Comparison of ENCODE assay signal across 21 cellular contexts in genomic region chr3:189947068-189947467, GRCh38.
DNase-seq lines count a peak whose midpoint lies in the region; ATAC-seq and TF ChIP-seq lines count a peak whose summit lies in the region.
"Had no signal": no experiment of that assay in that cellular context is flagged by ENCODE, and none has a peak within 500 bp of the region (broad histone marks: within the 10 kb centered on the region; RNA-seq: fewer than 3 reads in every experiment).

No MANE protein-coding gene starts in this region.

- no peaks in the 10 kb centered on the region for H3K9me2 ChIP-seq in PC-3 (replicated peaks; ENCODE audit: low read length)
- H3K9me2 ChIP-seq: SK-N-SH had no signal

- WGBS in smooth muscle cell (ENCODE audit: low lambda C conversion rate): 67% methylated on average over 4 of the region's 4 CpGs

- POLR2A ChIA-PET in PC-3 (lab: Charles Lee; ENCODE audit: unreplicated experiment): interaction anchor here (0.6 kb wide), 1 partner anchor 673 kb away, joined by 3 read pairs; no protein-coding TSS in a partner anchor
- POLR2A ChIA-PET in activated CD8-positive, alpha-beta T cell treated with anti-CD3 and anti-CD28 coated beads, Interleukin-2, amount 10 ng/mL, durations not matched to agents 7 days and 5 days (lab: Charles Lee): no interaction called here

- TF ChIP-seq CTCF in PC-3 (conservative IDR thresholded peaks at IDR 0.05; ENCODE audit: low read depth, low read length): no peak
- no peak for TF ChIP-seq CTCF in fibroblast of the aortic adventitia (IDR thresholded peaks at IDR 0.05; ENCODE audit: insufficient read depth, low read length)
- TF ChIP-seq CTCF in smooth muscle cell (IDR thresholded peaks at IDR 0.05; ENCODE audit: borderline replicate concordance, insufficient read depth, poor library complexity, severe bottlenecking): no peak
- no peak for TF ChIP-seq CTCF in Peyer's patch (IDR thresholded peaks at IDR 0.05)

- no peak overlapping the region for H3K27ac ChIP-seq in PC-3 (ENCODE audit: low read length)
- H3K27ac ChIP-seq in SK-N-MC: peak overlapping the region; percentile 98
- peak overlapping the region; percentile 25 for H3K27ac ChIP-seq in smooth muscle cell (ENCODE audit: low read depth)
- no peak overlapping the region for H3K27ac ChIP-seq in Peyer's patch
- H3K27ac ChIP-seq: BLaER1 treated with 17β-estradiol and CSF1 and Interleukin-3, amounts not matched to agents 10 nM and 100 nM had no signal

- H2AFZ ChIP-seq in PC-3 (ENCODE audit: low read length): no peak overlapping the region
- H2AFZ ChIP-seq in smooth muscle cell (ENCODE audit: low read depth): no peak overlapping the region

- H3K27me3 ChIP-seq in PC-3 (ENCODE audit: low read length) (no peaks in the 10 kb centered on the region), smooth muscle cell (ENCODE audit: low read depth) (no peaks in the 10 kb centered on the region), Peyer's patch (no peaks in the 10 kb centered on the region)
- H3K27me3 ChIP-seq: BLaER1 treated with 17β-estradiol and CSF1 and Interleukin-3, amounts not matched to agents 10 nM and 100 nM had no signal

- H3K4me1 ChIP-seq in PC-3 (ENCODE audit: insufficient read depth, low read length): peaks cover 38% of the 10 kb centered on the region
- H3K4me1 ChIP-seq in smooth muscle cell (ENCODE audit: low read depth): no peaks in the 10 kb centered on the region
- no peaks in the 10 kb centered on the region for H3K4me1 ChIP-seq in Peyer's patch

- no peak overlapping the region for H3K27ac Mint-ChIP-seq in activated CD8-positive, alpha-beta T cell treated with anti-CD3 and anti-CD28 coated beads, Interleukin-2, amount 10 ng/mL, durations not matched to agents 7 days and 5 days
- H3K27ac Mint-ChIP-seq: IgD-negative memory B cell had no signal

- H3K4me2 ChIP-seq in PC-3 (ENCODE audit: low read length): no peak overlapping the region
- no peak overlapping the region for H3K4me2 ChIP-seq in smooth muscle cell
- H3K4me2 ChIP-seq: BLaER1 treated with 17β-estradiol and CSF1 and Interleukin-3, amounts not matched to agents 10 nM and 100 nM; SK-N-SH had no signal

- peaks cover 3% of the 10 kb centered on the region for H3K27me3 Mint-ChIP-seq in activated CD8-positive, alpha-beta T cell treated with anti-CD3 and anti-CD28 coated beads, Interleukin-2, amount 10 ng/mL, durations not matched to agents 7 days and 5 days (ENCODE audit: low read depth)

- intact Hi-C loops in PC-3 (cut with micrococcal nuclease): loop anchor here (5.0 to 10.0 kb wide), 4 partner anchors 40 to 972 kb away; no protein-coding TSS in a partner anchor

- H3K4me3 Mint-ChIP-seq in activated CD8-positive, alpha-beta T cell treated with anti-CD3 and anti-CD28 coated beads, Interleukin-2, amount 10 ng/mL, durations not matched to agents 7 days and 5 days: no peak overlapping the region
- H3K4me3 Mint-ChIP-seq: CD4-positive, alpha-beta memory T cell; IgD-negative memory B cell had no signal

- H3K4me1 Mint-ChIP-seq in activated CD8-positive, alpha-beta T cell treated with anti-CD3 and anti-CD28 coated beads, Interleukin-2, amount 10 ng/mL, durations not matched to agents 7 days and 5 days (ENCODE audit: low read depth): peaks cover 2% of the 10 kb centered on the region

- H3K9me3 ChIP-seq in PC-3 (ENCODE audit: low read length) (no peaks in the 10 kb centered on the region), SK-N-MC (ENCODE audit: low read depth, low read length) (no peaks in the 10 kb centered on the region), smooth muscle cell (replicated peaks; ENCODE audit: low read depth) (no peaks in the 10 kb centered on the region), Peyer's patch (no peaks in the 10 kb centered on the region)
- H3K9me3 ChIP-seq: BLaER1 treated with 17β-estradiol and CSF1 and Interleukin-3, amounts not matched to agents 10 nM and 100 nM; SK-N-SH had no signal

- 0 out of 2 replicates have a peak overlapping the region, but pooled peaks have one; percentile 5 for H3K9ac ChIP-seq in PC-3 (ENCODE audit: low read length)
- H3K9ac ChIP-seq in SK-N-MC (ENCODE audit: insufficient read length): peak overlapping the region; percentile 57
- H3K9ac ChIP-seq in smooth muscle cell (ENCODE audit: low read depth): no peak overlapping the region
- H3K9ac ChIP-seq: BLaER1 treated with 17β-estradiol and CSF1 and Interleukin-3, amounts not matched to agents 10 nM and 100 nM; SK-N-SH had no signal

- no peaks in the 10 kb centered on the region for H3K79me2 ChIP-seq in PC-3 (ENCODE audit: low read length)
- H3K79me2 ChIP-seq in smooth muscle cell (ENCODE audit: low read depth): no peaks in the 10 kb centered on the region

- H4K20me1 ChIP-seq in PC-3 (ENCODE audit: low read length) (no peaks in the 10 kb centered on the region), smooth muscle cell (ENCODE audit: low read depth) (no peaks in the 10 kb centered on the region)
- H4K20me1 ChIP-seq: BLaER1 treated with 17β-estradiol and CSF1 and Interleukin-3, amounts not matched to agents 10 nM and 100 nM had no signal

- H3K4me3 ChIP-seq in PC-3 (ENCODE audit: low read length) (no peak overlapping the region), SK-N-MC (no peak overlapping the region), fibroblast of the aortic adventitia (ENCODE audit: low read depth, low read length) (no peak overlapping the region), smooth muscle cell (no peak overlapping the region), Peyer's patch (no peak overlapping the region)
- H3K4me3 ChIP-seq: BLaER1 treated with 17β-estradiol and CSF1 and Interleukin-3, amounts not matched to agents 10 nM and 100 nM had no signal

- no peak for ATAC-seq in PC-3
- no peak for ATAC-seq in activated CD8-positive, alpha-beta T cell treated with anti-CD3 and anti-CD28 coated beads, Interleukin-2, amount 10 ng/mL, durations not matched to agents 7 days and 5 days
- ATAC-seq: HCT116 had no signal

- H3K36me3 ChIP-seq in PC-3 (ENCODE audit: low read depth, low read length) (no peaks in the 10 kb centered on the region), SK-N-MC (ENCODE audit: insufficient read depth, low read length) (peaks cover 1% of the 10 kb centered on the region; the same call in 1 of the 2 replicates), smooth muscle cell (ENCODE audit: low read depth) (no peaks in the 10 kb centered on the region), Peyer's patch (no peaks in the 10 kb centered on the region)
- H3K36me3 ChIP-seq: BLaER1 treated with 17β-estradiol and CSF1 and Interleukin-3, amounts not matched to agents 10 nM and 100 nM had no signal

- CTCF ChIA-PET in PC-3 (lab: Charles Lee): interaction anchor here (1.2 kb wide), 1 partner anchor 122 kb away, joined by 4 read pairs; no protein-coding TSS in a partner anchor
- CTCF ChIA-PET in activated CD8-positive, alpha-beta T cell treated with anti-CD3 and anti-CD28 coated beads, Interleukin-2, amount 10 ng/mL, durations not matched to agents 7 days and 5 days (lab: Charles Lee): interaction anchor here (0.9 to 6.0 kb wide), 4 partner anchors 15 to 680 kb away, joined by 3 to 41 read pairs (median 18); no protein-coding TSS in a partner anchor

- DNase-seq in PC-3: no peak
- no peak for DNase-seq in SK-N-MC (ENCODE audit: low read depth, low spot score)
- DNase-seq in fibroblast of the aortic adventitia (ENCODE audit: low read depth): peak; percentile 16
- no peak for DNase-seq in smooth muscle cell (lab: John Stamatoyannopoulos, UW; ENCODE audit: unreplicated experiment)
- DNase-seq in activated CD8-positive, alpha-beta T cell treated with anti-CD3 and anti-CD28 coated beads, Interleukin-2, amount 10 ng/mL, durations not matched to agents 7 days and 5 days: no peak
- no peak for DNase-seq in Peyer's patch
- no peak for DNase-seq in activated naive CD4-positive, alpha-beta T cell (lab: John Stamatoyannopoulos, UW)
- DNase-seq in activated CD8-positive, alpha-beta memory T cell treated with anti-CD3 and anti-CD28 coated beads, Interleukin-2, amount 50 U/mL, for 4 hours: no peak
- DNase-seq: Calu3; CD4-positive, alpha-beta memory T cell; DMS153; GDM1; NCI-H1417 treated with DMSO at 0.1 percent for 48 hours; NCI-H187; NCI-H510A treated with DMSO at 0.1 percent for 48 hours; NCI-H748 treated with DMSO at 0.1 percent for 48 hours; SHP77 treated with DMSO at 0.1 percent for 48 hours; SK-N-SH had no signal

- no peaks in the 10 kb centered on the region for H3K36me3 Mint-ChIP-seq in activated CD8-positive, alpha-beta T cell treated with anti-CD3 and anti-CD28 coated beads, Interleukin-2, amount 10 ng/mL, durations not matched to agents 7 days and 5 days (ENCODE audit: low read depth)
- H3K36me3 Mint-ChIP-seq: CD4-positive, alpha-beta memory T cell; IgD-negative memory B cell had no signal

- no peaks in the 10 kb centered on the region for H3F3A ChIP-seq in PC-3 (ENCODE audit: low read length, unreplicated experiment)
- no peaks in the 10 kb centered on the region for H3F3A ChIP-seq in smooth muscle cell (ENCODE audit: low read depth)

- TF ChIP-seq POLR2A in Peyer's patch (IDR thresholded peaks at IDR 0.05): no peak

- H3K9me3 Mint-ChIP-seq in activated CD8-positive, alpha-beta T cell treated with anti-CD3 and anti-CD28 coated beads, Interleukin-2, amount 10 ng/mL, durations not matched to agents 7 days and 5 days (ENCODE audit: insufficient read depth): no peaks in the 10 kb centered on the region
- H3K9me3 Mint-ChIP-seq: CD4-positive, alpha-beta memory T cell; IgD-negative memory B cell had no signal

- BruUV-seq in PC-3 (replicated peaks; lab: Mats Ljungman, UMichigan): no TSS peak

Comparison
In these comparisons a context has a peak if more than half of its experiments do, and no peak if none do; other contexts are left out.
1. H3K27ac ChIP-seq: peak in SK-N-MC (single experiment) and smooth muscle cell (single experiment); none in PC-3 (single experiment) and Peyer's patch (0 of 4).